25 cellular contexts compared by ENCODE assay signal in the genomic region with DNA sequence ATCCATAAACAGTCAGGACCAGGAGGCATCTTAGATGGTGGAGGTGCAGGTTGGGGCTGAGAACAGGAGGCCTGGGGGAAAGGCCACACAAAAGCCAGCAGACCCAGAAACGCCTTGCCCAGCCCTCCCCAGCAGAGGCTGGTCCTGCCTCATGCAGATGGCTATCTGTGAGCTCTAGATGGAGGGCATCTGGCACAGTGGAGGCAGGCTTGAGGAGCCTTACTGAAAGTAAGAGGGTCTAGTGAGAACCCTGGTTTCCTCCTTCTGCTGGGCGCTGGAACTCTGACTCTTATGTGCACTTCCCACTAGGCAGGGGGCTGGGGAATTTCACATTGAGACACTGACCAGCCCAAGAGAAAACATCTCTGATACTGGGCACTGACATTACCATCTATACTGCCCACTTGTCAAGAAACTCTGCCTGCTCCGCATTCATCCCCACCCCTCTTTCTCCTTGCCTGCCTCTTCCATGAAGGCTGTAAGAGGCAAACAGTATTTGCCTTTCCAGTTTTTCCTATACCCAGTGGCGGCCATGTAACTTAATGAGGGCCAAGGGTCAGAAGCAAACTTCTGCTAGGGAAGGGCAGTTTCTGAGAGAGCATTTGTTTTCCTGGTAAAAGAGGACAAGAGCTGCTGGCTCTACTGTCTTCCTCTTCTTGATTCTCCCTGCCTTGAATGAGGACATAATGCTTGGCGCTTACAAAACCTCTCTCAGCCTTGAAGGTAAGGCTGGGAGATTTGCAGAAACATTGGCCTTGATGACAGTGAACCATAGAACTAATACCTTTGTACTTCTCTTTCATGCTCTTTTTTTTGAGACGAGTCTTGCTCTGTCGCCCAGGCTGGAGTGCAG. TPM values are rescaled to one million over a fixed set of nuclear protein-coding genes. Genes with fewer than 3 reads are reported as not detected.
"Had no signal": no experiment of that assay in that cellular context is flagged by ENCODE, and none has a peak within 500 bp of the region (broad histone marks: within the 10 kb centered on the region; RNA-seq: fewer than 3 reads in every experiment).

No MANE protein-coding gene starts in this region.

- H3K4me3 ChIP-seq: pancreas, right lobe of liver, smooth muscle cell, stomach, suprapubic skin, tibial nerve, uterus had no signal

- H3K27me3 ChIP-seq: uterus had no signal

- H3K4me2 ChIP-seq: smooth muscle cell had no signal

- DNase-seq: activated gamma-delta T cell; activated naive CD4-positive, alpha-beta T cell treated with anti-CD3 and anti-CD28 coated beads, Interleukin-2, amount 50 U/mL, for 16 hours; activated naive CD8-positive, alpha-beta T cell treated with anti-CD3 and anti-CD28 coated beads, Interleukin-2, amount 50 U/mL, for 24 hours; cerebellar nuclear complex; effector CD4-positive, alpha-beta T cell; foreskin melanocyte; immature natural killer cell; left ventricle myocardium superior; mammary epithelial cell; midbrain; pancreas; right lobe of liver; stimulated activated CD4-positive, alpha-beta T cell treated with anti-CD3 and anti-CD28 coated beads, Interleukin-15, amount 100 ng/mL, for 24 hours; stomach; T-cell; T1000; uterus had no signal

- H3K27ac ChIP-seq: pancreas, right lobe of liver, stomach, suprapubic skin, tibial nerve, uterus had no signal

- H3K9me3 ChIP-seq: neutrophil, pancreas, right lobe of liver, stomach, suprapubic skin, tibial nerve, uterus had no signal

- H3K4me3 Mint-ChIP-seq: activated naive CD8-positive, alpha-beta T cell treated with anti-CD3 and anti-CD28 coated beads, Interleukin-2, amount 50 U/mL, for 24 hours; activated T-helper 1 cell treated with anti-CD3 and anti-CD28 coated beads, Interleukin-12 subunit alpha, Interleukin-12 subunit beta, Interleukin-2, Interleukin-4 antibody, amounts not matched to agents 30 ng/mL and 10 ng/mL and 1 ng/mL, durations not matched to agents 14 hours and 24 hours and 36 hours; immature natural killer cell; natural killer cell treated with Interleukin-12 subunit alpha and Interleukin-12 subunit beta and Interleukin-15 and Interleukin-18, amount 100 ng/mL, for 72 hours; stimulated activated memory B cell treated with anti-CD40 and anti-IgM and Interleukin-4, amounts not matched to agents 10 μg/mL and 1 μg/mL and 100 μg/mL, for 72 hours; T-cell; WTC11 had no signal

- H3K27ac Mint-ChIP-seq: activated naive CD8-positive, alpha-beta T cell treated with anti-CD3 and anti-CD28 coated beads, Interleukin-2, amount 50 U/mL, for 24 hours; activated T-helper 1 cell treated with anti-CD3 and anti-CD28 coated beads, Interleukin-12 subunit alpha, Interleukin-12 subunit beta, Interleukin-2, Interleukin-4 antibody, amounts not matched to agents 30 ng/mL and 10 ng/mL and 1 ng/mL, durations not matched to agents 14 hours and 24 hours and 36 hours; immature natural killer cell; natural killer cell treated with Interleukin-12 subunit alpha and Interleukin-12 subunit beta and Interleukin-15 and Interleukin-18, amount 100 ng/mL, for 72 hours; stimulated activated memory B cell treated with anti-CD40 and anti-IgM and Interleukin-4, amounts not matched to agents 10 μg/mL and 1 μg/mL and 100 μg/mL, for 72 hours; T-cell; WTC11 had no signal

- H3K36me3 ChIP-seq: neutrophil, pancreas, right lobe of liver, stomach, suprapubic skin, tibial nerve, uterus had no signal

- H3K36me3 Mint-ChIP-seq: immature natural killer cell; natural killer cell treated with Interleukin-12 subunit alpha and Interleukin-12 subunit beta and Interleukin-15 and Interleukin-18, amount 100 ng/mL, for 72 hours; stimulated activated memory B cell treated with anti-CD40 and anti-IgM and Interleukin-4, amounts not matched to agents 10 μg/mL and 1 μg/mL and 100 μg/mL, for 72 hours; T-cell; WTC11 had no signal

- H3K9me3 Mint-ChIP-seq: activated naive CD8-positive, alpha-beta T cell treated with anti-CD3 and anti-CD28 coated beads, Interleukin-2, amount 50 U/mL, for 24 hours; activated T-helper 1 cell treated with anti-CD3 and anti-CD28 coated beads, Interleukin-12 subunit alpha, Interleukin-12 subunit beta, Interleukin-2, Interleukin-4 antibody, amounts not matched to agents 30 ng/mL and 10 ng/mL and 1 ng/mL, durations not matched to agents 14 hours and 24 hours and 36 hours; immature natural killer cell; natural killer cell treated with Interleukin-12 subunit alpha and Interleukin-12 subunit beta and Interleukin-15 and Interleukin-18, amount 100 ng/mL, for 72 hours; stimulated activated memory B cell treated with anti-CD40 and anti-IgM and Interleukin-4, amounts not matched to agents 10 μg/mL and 1 μg/mL and 100 μg/mL, for 72 hours; T-cell had no signal

- ATAC-seq: activated naive CD8-positive, alpha-beta T cell treated with anti-CD3 and anti-CD28 coated beads, Interleukin-2, amount 50 U/mL, for 24 hours; left ventricle myocardium superior; natural killer cell treated with Interleukin-12 subunit alpha and Interleukin-12 subunit beta and Interleukin-15 and Interleukin-18, amount 100 ng/mL, for 72 hours; pancreas; right lobe of liver; stimulated activated memory B cell treated with anti-CD40 and anti-IgM and Interleukin-4, amounts not matched to agents 10 μg/mL and 1 μg/mL and 100 μg/mL, for 72 hours; T-cell; WTC11 had no signal

RNA-seq across cellular contexts. Expression of a gene that starts 4.4 kb away (rescaled TPM):
- total RNA-seq: activated T-helper 1 cell treated with anti-CD3 and anti-CD28 coated beads, Interleukin-12 subunit alpha, Interleukin-12 subunit beta, Interleukin-2, Interleukin-4 antibody, amounts not matched to agents 30 ng/mL and 10 ng/mL and 1 ng/mL, durations not matched to agents 14 hours and 24 hours and 36 hours; mammary epithelial cell had no signal
- polyA plus RNA-seq: immature natural killer cell had no signal
